Comparison of ENCODE assay signal across 1 cellular context in the genomic region with DNA sequence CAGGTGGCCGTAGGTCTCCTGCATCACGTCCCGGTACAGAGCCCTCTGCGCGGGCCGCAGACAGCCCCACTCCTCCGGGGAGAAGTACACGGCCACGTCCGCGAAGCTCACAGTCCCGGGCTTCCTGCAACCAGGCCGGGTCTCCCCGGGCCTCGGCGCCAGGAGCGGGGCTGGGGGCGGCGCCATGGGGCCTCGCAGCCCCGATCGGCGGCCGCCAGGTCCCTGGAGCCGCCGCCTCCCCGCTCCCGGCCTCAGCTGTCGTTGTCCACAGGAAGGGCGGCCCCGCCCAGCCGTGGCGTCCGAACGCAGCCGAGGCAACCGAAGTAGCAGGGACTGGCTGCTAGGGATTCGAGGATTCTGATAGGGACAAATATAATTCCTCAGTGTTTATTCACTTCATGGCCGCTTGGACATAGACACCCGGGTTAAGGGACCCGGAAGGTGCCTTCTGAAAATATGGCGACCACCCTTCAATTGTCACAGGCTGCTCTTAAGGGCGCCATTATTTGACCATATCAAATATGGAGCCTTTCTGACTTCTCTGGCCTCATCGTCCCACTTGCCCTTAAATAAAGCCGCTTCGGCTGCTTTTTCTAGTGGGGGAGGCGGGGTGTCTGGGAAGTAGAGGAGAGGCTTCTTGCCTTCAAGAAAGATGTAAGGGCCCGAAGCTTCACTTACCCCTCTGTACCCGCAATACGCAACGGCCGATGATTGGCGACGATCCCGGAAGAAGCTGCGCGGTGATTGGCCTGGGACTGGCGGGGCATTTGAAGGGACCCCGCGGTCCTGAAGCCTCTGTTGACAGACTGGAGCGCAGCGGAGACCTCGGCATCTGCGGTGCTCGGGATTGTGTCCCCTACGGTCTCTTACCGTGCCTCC.
TF ChIP-seq lines count a peak whose summit lies in the region.

A gene (minus strand): TSS at position 271 of the 879 bp plus-strand sequence. CDS start 85 bp downstream, at position 186.

TF ChIP-seq in H1, 55 proteins besides CTCF, POLR2A, EP300 and RAD21:
- TF ChIP-seq GABPA (IDR thresholded peaks at IDR 0.05; ENCODE audit: borderline replicate concordance, insufficient read depth, low read length) = 0 out of 2 replicates have a peak, but pooled peaks have one; percentile 36
- TF ChIP-seq TAF1 (IDR thresholded peaks at IDR 0.05; ENCODE audit: low read depth, low read length) = peak; percentile 58; the same call in 1 of the 2 replicates
- TF ChIP-seq TBP (IDR thresholded peaks at IDR 0.05; ENCODE audit: low read depth, low read length) = peak; percentile 31; the same call in 1 of the 2 replicates
- peak; percentile 99 for TF ChIP-seq YY1 (IDR thresholded peaks at IDR 0.05; ENCODE audit: low read depth, low read length)
- no peak for TF ChIP-seq CEBPB (IDR thresholded peaks at IDR 0.05; ENCODE audit: low read depth, low read length)
- no peak for TF ChIP-seq TAF7 (optimal IDR thresholded peaks at IDR 0.05; ENCODE audit: borderline replicate concordance, low read depth, low read length)
- TF ChIP-seq, protein P1, sequence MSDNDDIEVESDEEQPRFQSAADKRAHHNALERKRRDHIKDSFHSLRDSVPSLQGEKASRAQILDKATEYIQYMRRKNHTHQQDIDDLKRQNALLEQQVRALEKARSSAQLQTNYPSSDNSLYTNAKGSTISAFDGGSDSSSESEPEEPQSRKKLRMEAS (IDR thresholded peaks at IDR 0.05) = 0 out of 2 replicates have a peak, but pooled peaks have one; percentile 5
- TF ChIP-seq ASH2L (IDR thresholded peaks at IDR 0.05; ENCODE audit: low read length) = peak; percentile 84
- TF ChIP-seq SIRT6 (IDR thresholded peaks at IDR 0.05; ENCODE audit: low read length) = no peak
- 0 out of 2 replicates have a peak, but pooled peaks have one; percentile 10 for TF ChIP-seq POLR2AphosphoS5 (IDR thresholded peaks at IDR 0.05; ENCODE audit: low read depth, low read length)
- TF ChIP-seq HDAC2 (IDR thresholded peaks at IDR 0.05; ENCODE audit: borderline replicate concordance in 1 of 2, low read depth in 2 of 2, low read length in 2 of 2) = peak; percentile 63; a peak in 1 of 4 replicates
- TF ChIP-seq CHD2 (IDR thresholded peaks at IDR 0.05; ENCODE audit: low read length) = peak; percentile 81
- TF ChIP-seq SIN3A (conservative IDR thresholded peaks at IDR 0.05 in 1 of 2, IDR thresholded peaks at IDR 0.05 in 1 of 2; ENCODE audit: low read depth in 1 of 2, low read length in 2 of 2) = peak; percentile 66 to 96; a peak in 3 of 4 replicates
- no peak for TF ChIP-seq SP4 (IDR thresholded peaks at IDR 0.05; ENCODE audit: low read length)
- TF ChIP-seq BRCA1 (IDR thresholded peaks at IDR 0.05; ENCODE audit: low read depth, low read length) = no peak
- peak; percentile 50; the same call in 1 of the 2 replicates for TF ChIP-seq SIX5 (IDR thresholded peaks at IDR 0.05; ENCODE audit: low read depth, low read length)
- peak; percentile 90 for TF ChIP-seq SP1 (IDR thresholded peaks at IDR 0.05; ENCODE audit: low read depth, low read length)
- no peak for TF ChIP-seq FOSL1 (IDR thresholded peaks at IDR 0.05; ENCODE audit: insufficient read depth, low read depth, low read length)
- TF ChIP-seq, protein P2, sequence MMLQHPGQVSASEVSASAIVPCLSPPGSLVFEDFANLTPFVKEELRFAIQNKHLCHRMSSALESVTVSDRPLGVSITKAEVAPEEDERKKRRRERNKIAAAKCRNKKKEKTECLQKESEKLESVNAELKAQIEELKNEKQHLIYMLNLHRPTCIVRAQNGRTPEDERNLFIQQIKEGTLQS (IDR thresholded peaks at IDR 0.05; ENCODE audit: insufficient read depth, low read depth, low read length) = no peak
- no peak for TF ChIP-seq BCL11A (IDR thresholded peaks at IDR 0.05; ENCODE audit: low read depth in 2 of 2, low read length in 2 of 2)
- TF ChIP-seq KDM4A (IDR thresholded peaks at IDR 0.05; ENCODE audit: low read depth, low read length, severe bottlenecking) = peak; percentile 49
- no peak; the same call in none of the 2 replicates for TF ChIP-seq CREB1 (IDR thresholded peaks at IDR 0.05)
- TF ChIP-seq, protein P3, sequence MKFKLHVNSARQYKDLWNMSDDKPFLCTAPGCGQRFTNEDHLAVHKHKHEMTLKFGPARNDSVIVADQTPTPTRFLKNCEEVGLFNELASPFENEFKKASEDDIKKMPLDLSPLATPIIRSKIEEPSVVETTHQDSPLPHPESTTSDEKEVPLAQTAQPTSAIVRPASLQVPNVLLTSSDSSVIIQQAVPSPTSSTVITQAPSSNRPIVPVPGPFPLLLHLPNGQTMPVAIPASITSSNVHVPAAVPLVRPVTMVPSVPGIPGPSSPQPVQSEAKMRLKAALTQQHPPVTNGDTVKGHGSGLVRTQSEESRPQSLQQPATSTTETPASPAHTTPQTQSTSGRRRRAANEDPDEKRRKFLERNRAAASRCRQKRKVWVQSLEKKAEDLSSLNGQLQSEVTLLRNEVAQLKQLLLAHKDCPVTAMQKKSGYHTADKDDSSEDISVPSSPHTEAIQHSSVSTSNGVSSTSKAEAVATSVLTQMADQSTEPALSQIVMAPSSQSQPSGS (IDR thresholded peaks at IDR 0.05; ENCODE audit: low read length) = no peak; the same call in 1 of the 2 replicates
- TF ChIP-seq SAP30 (IDR thresholded peaks at IDR 0.05; ENCODE audit: insufficient read depth, insufficient replicate concordance, low read length) = peak; percentile 97
